Comparison of ENCODE assay signal across 14 cellular contexts in genomic region chr3:129389572-129389937, GRCh38. TPM values are rescaled to one million over a fixed set of nuclear protein-coding genes. Genes with fewer than 3 reads are reported as not detected.
DNase-seq lines count a peak whose midpoint lies in the region; ATAC-seq and TF ChIP-seq lines count a peak whose summit lies in the region.
"Had no signal": no experiment of that assay in that cellular context is flagged by ENCODE, and none has a peak within 500 bp of the region (broad histone marks: within the 10 kb centered on the region; RNA-seq: fewer than 3 reads in every experiment).

No MANE protein-coding gene starts in this region.

- no peak overlapping the region for H3K4me3 ChIP-seq in NT2/D1 (ENCODE audit: insufficient read length, low read depth)
- H3K4me3 ChIP-seq in lower lobe of right lung = no peak overlapping the region
- no peak overlapping the region for H3K4me3 ChIP-seq in stomach
- H3K4me3 ChIP-seq: coronary artery had no signal

- H3K27ac ChIP-seq in cingulate gyrus (ENCODE audit: low read depth, low read length) (peak overlapping the region; percentile 29), lower lobe of right lung (peak overlapping the region; percentile 67), stomach (peak overlapping the region in 4 of 5 donors; percentile 8 to 76 (median 68))

- TF ChIP-seq POLR2A in stomach (IDR thresholded peaks at IDR 0.05) = no peak

- peak overlapping the region; percentile 45 for H3K9ac ChIP-seq in NT2/D1 (ENCODE audit: insufficient read length, low read depth)

- no peak for TF ChIP-seq EP300 in stomach (IDR thresholded peaks at IDR 0.05)

- DNase-seq in NT2/D1 (ENCODE audit: low read depth, low spot score) (no peak), lower lobe of right lung (no peak), stomach (no peak), globus pallidus (ENCODE audit: low spot score) (no peak), NCI-H187 (lab: John Stamatoyannopoulos, UW) (no peak), hippocampal formation (lab: John Stamatoyannopoulos, UW) (no peak), SW480 (ENCODE audit: low spot score) (no peak)
- DNase-seq: activated CD4-positive, alpha-beta T cell treated with anti-CD3 and anti-CD28 coated beads for 48 hours; CD8-positive, alpha-beta memory T cell; KBM-7; NCI-H1417; stimulated activated naive CD4-positive, alpha-beta T cell treated with Interleukin-2 at 50 U/mL for 16 hours had no signal

- H3K9me3 ChIP-seq in NT2/D1 (ENCODE audit: insufficient read depth, low read length) = no peaks in the 10 kb centered on the region
- H3K9me3 ChIP-seq in lower lobe of right lung = no peaks in the 10 kb centered on the region
- no peaks in the 10 kb centered on the region for H3K9me3 ChIP-seq in stomach

- H3K27me3 ChIP-seq in NT2/D1 (ENCODE audit: insufficient read depth, insufficient read length) = no peaks in the 10 kb centered on the region
- no peaks in the 10 kb centered on the region for H3K27me3 ChIP-seq in lower lobe of right lung (ENCODE audit: low read depth)
- no peaks in the 10 kb centered on the region for H3K27me3 ChIP-seq in stomach

- no peak for ATAC-seq in lower lobe of right lung

- H3K36me3 ChIP-seq in NT2/D1 (ENCODE audit: insufficient read depth, insufficient read length, low read length) (peaks cover 73% of the 10 kb centered on the region), lower lobe of right lung (peaks cover 65% of the 10 kb centered on the region), stomach (peaks cover 26 to 78% (median 71%) of the 10 kb centered on the region in 4 donors)

- TF ChIP-seq CTCF in lower lobe of right lung (IDR thresholded peaks at IDR 0.05) (no peak), stomach (IDR thresholded peaks at IDR 0.05) (no peak)

- intact Hi-C loops in lower lobe of right lung (cut with DNase I) = no loop called here
- intact Hi-C loops in stomach (cut with DNase I; ENCODE audit: low total_unique reads) = no loop called here

- H3K4me1 ChIP-seq in NT2/D1 (ENCODE audit: insufficient read depth, insufficient read length) = peaks cover 14% of the 10 kb centered on the region
- peaks cover 27% of the 10 kb centered on the region for H3K4me1 ChIP-seq in lower lobe of right lung
- H3K4me1 ChIP-seq in stomach = peaks cover 0 to 10% (median 2%) of the 10 kb centered on the region in 4 donors

- WGBS in stomach, 5 donors = 79 to 82% (median 81%) methylated on average over 3 of the region's 3 CpGs

RNA-seq across cellular contexts. Expression of gene EFCAB12, which starts 38.9 kb away (rescaled TPM):
- total RNA-seq in lower lobe of right lung = 4.8 TPM
- total RNA-seq in stomach = 1 to 10 TPM in 1 of 5 donors, under 1 TPM in 2, not detected in 2; 0.72 to 4.0 (median 0.92) TPM
- polyA plus RNA-seq in stomach = 1 to 10 TPM in 2 of 3 donors, under 1 TPM in 1; 0.33 to 2.7 (median 2.6) TPM

RNA-seq across cellular contexts. Expression of gene MBD4, which starts 50.2 kb away (rescaled TPM):
- 38.8 TPM for total RNA-seq in lower lobe of right lung
- total RNA-seq in stomach = 10 to 100 TPM in 4 of 5 donors, 1 to 10 TPM in 1; 5.8 to 74.1 (median 40.6) TPM
- 10 to 100 TPM; 13.8 to 23.4 (median 20.1) TPM for polyA plus RNA-seq in stomach

RNA-seq across cellular contexts. Expression of gene IFT122, which starts 50.5 kb away (rescaled TPM):
- total RNA-seq in lower lobe of right lung = 29.9 TPM
- total RNA-seq in stomach = 100 to 1,000 TPM in 2 of 5 donors, 10 to 100 TPM in 2, 1 to 10 TPM in 1; 9.9 to 163 (median 61.5) TPM
- 10 to 100 TPM; 12.3 to 17.0 (median 13.9) TPM for polyA plus RNA-seq in stomach
